ENCODE assay signal across 1 cellular context in the genomic region with DNA sequence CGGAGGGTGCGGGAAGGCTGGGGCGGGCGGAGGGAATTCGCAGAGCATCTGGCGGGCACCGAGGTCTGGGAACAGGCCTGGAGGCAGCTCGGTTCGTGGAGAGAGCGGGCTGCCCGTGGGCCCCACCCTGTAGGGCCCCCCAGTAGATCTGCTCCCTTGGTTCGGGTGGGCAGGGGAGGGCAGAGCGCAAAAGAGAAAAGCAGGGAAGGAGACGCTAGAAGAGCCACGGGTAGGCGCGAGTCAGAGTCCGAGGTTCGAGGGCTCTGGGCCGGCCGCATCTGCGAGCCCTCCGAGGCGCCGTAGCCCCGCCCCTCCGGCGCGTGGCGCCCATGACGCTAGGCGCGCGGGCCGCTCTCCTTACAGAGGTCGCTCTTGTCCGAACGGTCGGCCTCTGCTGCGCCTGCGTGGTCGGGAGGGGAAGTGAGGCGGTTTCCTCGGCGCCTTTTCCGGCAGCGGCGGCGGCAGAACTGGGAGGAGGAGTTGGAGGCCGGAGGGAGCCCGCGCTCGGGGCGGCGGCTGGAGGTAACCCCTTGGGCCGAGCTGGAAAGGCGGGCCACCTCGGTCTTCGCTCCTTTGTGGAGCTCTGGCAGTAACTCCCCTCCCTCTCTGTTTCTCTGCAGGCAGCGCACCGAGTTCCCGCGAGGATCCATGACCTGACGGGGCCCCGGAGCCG.
TF ChIP-seq lines count a peak whose summit lies in the region.

A gene (plus strand): TSS at position 447 of the 673 bp plus-strand sequence. CDS start 655 bp downstream, outside the sequence.

TF ChIP-seq in SK-N-SH, 30 proteins besides CTCF, POLR2A, EP300 and RAD21 (continued from another document):
- TF ChIP-seq, protein P1, sequence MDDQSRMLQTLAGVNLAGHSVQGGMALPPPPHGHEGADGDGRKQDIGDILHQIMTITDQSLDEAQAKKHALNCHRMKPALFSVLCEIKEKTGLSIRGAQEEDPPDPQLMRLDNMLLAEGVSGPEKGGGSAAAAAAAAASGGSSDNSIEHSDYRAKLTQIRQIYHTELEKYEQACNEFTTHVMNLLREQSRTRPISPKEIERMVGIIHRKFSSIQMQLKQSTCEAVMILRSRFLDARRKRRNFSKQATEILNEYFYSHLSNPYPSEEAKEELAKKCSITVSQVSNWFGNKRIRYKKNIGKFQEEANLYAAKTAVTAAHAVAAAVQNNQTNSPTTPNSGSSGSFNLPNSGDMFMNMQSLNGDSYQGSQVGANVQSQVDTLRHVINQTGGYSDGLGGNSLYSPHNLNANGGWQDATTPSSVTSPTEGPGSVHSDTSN (IDR thresholded peaks at IDR 0.05), result no peak
- TF ChIP-seq, protein P2, sequence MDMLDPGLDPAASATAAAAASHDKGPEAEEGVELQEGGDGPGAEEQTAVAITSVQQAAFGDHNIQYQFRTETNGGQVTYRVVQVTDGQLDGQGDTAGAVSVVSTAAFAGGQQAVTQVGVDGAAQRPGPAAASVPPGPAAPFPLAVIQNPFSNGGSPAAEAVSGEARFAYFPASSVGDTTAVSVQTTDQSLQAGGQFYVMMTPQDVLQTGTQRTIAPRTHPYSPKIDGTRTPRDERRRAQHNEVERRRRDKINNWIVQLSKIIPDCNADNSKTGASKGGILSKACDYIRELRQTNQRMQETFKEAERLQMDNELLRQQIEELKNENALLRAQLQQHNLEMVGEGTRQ (IDR thresholded peaks at IDR 0.05; ENCODE audit: borderline replicate concordance, low read depth, low read length), result no peak
- TF ChIP-seq FOXJ3 (CRISPR knock-in tag; IDR thresholded peaks at IDR 0.05) (no peak), NRF1 (IDR thresholded peaks at IDR 0.05; ENCODE audit: low read depth, low read length) (peak; percentile 80), RCOR1 (IDR thresholded peaks at IDR 0.05; ENCODE audit: low read length) (no peak; the same call in 1 of the 2 replicates), RXRA (IDR thresholded peaks at IDR 0.05; ENCODE audit: borderline replicate concordance, low read depth) (no peak), ELF1 (IDR thresholded peaks at IDR 0.05) (no peak), EZH2phosphoT487 (IDR thresholded peaks at IDR 0.05; ENCODE audit: borderline replicate concordance, low read depth) (no peak), RFX5 (IDR thresholded peaks at IDR 0.05; ENCODE audit: low read length) (no peak), NFIC (IDR thresholded peaks at IDR 0.05; ENCODE audit: borderline replicate concordance) (peak; percentile 25; the same call in 1 of the 2 replicates), MXI1 (IDR thresholded peaks at IDR 0.05; ENCODE audit: low read depth, low read length) (peak; percentile 62; the same call in 1 of the 2 replicates), MEF2A (IDR thresholded peaks at IDR 0.05; ENCODE audit: borderline replicate concordance, low read depth) (no peak), TCF12 (IDR thresholded peaks at IDR 0.05) (0 out of 2 replicates have a peak, but pooled peaks have one; percentile 1)
- TF ChIP-seq, protein P3, sequence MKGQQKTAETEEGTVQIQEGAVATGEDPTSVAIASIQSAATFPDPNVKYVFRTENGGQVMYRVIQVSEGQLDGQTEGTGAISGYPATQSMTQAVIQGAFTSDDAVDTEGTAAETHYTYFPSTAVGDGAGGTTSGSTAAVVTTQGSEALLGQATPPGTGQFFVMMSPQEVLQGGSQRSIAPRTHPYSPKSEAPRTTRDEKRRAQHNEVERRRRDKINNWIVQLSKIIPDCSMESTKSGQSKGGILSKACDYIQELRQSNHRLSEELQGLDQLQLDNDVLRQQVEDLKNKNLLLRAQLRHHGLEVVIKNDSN (IDR thresholded peaks at IDR 0.05; ENCODE audit: borderline replicate concordance, low read depth), result no peak
- TF ChIP-seq, protein P4, sequence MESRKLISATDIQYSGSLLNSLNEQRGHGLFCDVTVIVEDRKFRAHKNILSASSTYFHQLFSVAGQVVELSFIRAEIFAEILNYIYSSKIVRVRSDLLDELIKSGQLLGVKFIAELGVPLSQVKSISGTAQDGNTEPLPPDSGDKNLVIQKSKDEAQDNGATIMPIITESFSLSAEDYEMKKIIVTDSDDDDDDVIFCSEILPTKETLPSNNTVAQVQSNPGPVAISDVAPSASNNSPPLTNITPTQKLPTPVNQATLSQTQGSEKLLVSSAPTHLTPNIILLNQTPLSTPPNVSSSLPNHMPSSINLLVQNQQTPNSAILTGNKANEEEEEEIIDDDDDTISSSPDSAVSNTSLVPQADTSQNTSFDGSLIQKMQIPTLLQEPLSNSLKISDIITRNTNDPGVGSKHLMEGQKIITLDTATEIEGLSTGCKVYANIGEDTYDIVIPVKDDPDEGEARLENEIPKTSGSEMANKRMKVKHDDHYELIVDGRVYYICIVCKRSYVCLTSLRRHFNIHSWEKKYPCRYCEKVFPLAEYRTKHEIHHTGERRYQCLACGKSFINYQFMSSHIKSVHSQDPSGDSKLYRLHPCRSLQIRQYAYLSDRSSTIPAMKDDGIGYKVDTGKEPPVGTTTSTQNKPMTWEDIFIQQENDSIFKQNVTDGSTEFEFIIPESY (IDR thresholded peaks at IDR 0.05; ENCODE audit: borderline replicate concordance, low read depth), result no peak
- TF ChIP-seq, protein P5, sequence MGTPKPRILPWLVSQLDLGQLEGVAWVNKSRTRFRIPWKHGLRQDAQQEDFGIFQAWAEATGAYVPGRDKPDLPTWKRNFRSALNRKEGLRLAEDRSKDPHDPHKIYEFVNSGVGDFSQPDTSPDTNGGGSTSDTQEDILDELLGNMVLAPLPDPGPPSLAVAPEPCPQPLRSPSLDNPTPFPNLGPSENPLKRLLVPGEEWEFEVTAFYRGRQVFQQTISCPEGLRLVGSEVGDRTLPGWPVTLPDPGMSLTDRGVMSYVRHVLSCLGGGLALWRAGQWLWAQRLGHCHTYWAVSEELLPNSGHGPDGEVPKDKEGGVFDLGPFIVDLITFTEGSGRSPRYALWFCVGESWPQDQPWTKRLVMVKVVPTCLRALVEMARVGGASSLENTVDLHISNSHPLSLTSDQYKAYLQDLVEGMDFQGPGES (IDR thresholded peaks at IDR 0.05; ENCODE audit: low read depth, low read length), result no peak
